In genomic region chr11:82995276-82995675, GRCh38 we compare ENCODE assay signal across 14 cellular contexts.
DNase-seq lines count a peak whose midpoint lies in the region; ATAC-seq, FAIRE-seq and TF ChIP-seq lines count a peak whose summit lies in the region.
"Had no signal": no experiment of that assay in that cellular context is flagged by ENCODE, and none has a peak within 500 bp of the region (broad histone marks: within the 10 kb centered on the region; RNA-seq: fewer than 3 reads in every experiment).

No MANE protein-coding gene starts in this region.

- no peak overlapping the region for H3K4ac ChIP-seq in neuronal stem cell (ENCODE audit: low read length)

- BruUV-seq in GM12878 (replicated peaks; lab: Mats Ljungman, UMichigan): no TSS peak

- FAIRE-seq in GM12878 (lab: Jason Lieb, UNC): no peak

- H3K4me1 ChIP-seq in GM12878 (ENCODE audit: control insufficient read depth, insufficient read depth, low read length): peaks cover 46% of the 10 kb centered on the region
- H3K4me1 ChIP-seq in neuronal stem cell (ENCODE audit: control insufficient read depth in 2 of 2, insufficient read depth in 1 of 2, low read depth in 1 of 2, low read length in 2 of 2): peaks cover under 1 to 1% of the 10 kb centered on the region in 2 donors

- H2BK12ac ChIP-seq in neuronal stem cell (ENCODE audit: low read length): no peak overlapping the region

- H4K20me1 ChIP-seq in GM12878 (ENCODE audit: control insufficient read depth, insufficient read depth): no peaks in the 10 kb centered on the region

- DNase-seq in stimulated activated naive CD8-positive, alpha-beta T cell treated with anti-CD3 and anti-CD28 coated beads, Interleukin-15, Interleukin-2, amounts not matched to agents 100 U/mL and 50 U/mL, for 24 hours: no peak
- DNase-seq in GM12878 (ENCODE audit: low read depth, low spot score) (no peak), osteocyte (ENCODE audit: extremely low spot score, unreplicated experiment) (no peak), NCI-H1417 treated with DMSO at 0.1 percent for 48 hours (lab: John Stamatoyannopoulos, UW) (no peak), A172 (ENCODE audit: low spot score) (no peak), neuronal stem cell (ENCODE audit: low spot score) (no peak)
- DNase-seq: activated naive CD4-positive, alpha-beta T cell treated with anti-CD3 and anti-CD28 coated beads, Interleukin-2, amount 50 U/mL, for 16 hours; DMS 273 treated with DMSO at 0.1 percent for 48 hours; H9; NCI-H187 treated with DMSO at 0.1 percent for 48 hours; NCI-H524 had no signal

- H4K8ac ChIP-seq in neuronal stem cell (ENCODE audit: low read depth, low read length): no peak overlapping the region

- no peak overlapping the region for H3K23ac ChIP-seq in neuronal stem cell (ENCODE audit: low read depth, low read length, poor library complexity)

- WGBS in GM12878 (ENCODE audit: insufficient coverage, insufficient replicate concordance, low lambda C conversion rate, missing lambda C conversion rate): 77% methylated on average over 2 of the region's 2 CpGs
- WGBS in neuronal stem cell (ENCODE audit: extremely low coverage in 2 of 2, insufficient read length in 2 of 2, insufficient replicate concordance in 1 of 2), 2 donors: no CpG with 5 or more reads among the region's 2 CpGs

- no peak overlapping the region for H3K14ac ChIP-seq in neuronal stem cell (ENCODE audit: low read length)

- TF ChIP-seq RAD21 in GM12878 (IDR thresholded peaks at IDR 0.05; ENCODE audit: insufficient read depth, low read depth, low read length): no peak

- no peak overlapping the region; the same call in 1 of the 2 replicates for H3K4me3 ChIP-seq in GM12878
- no peak overlapping the region for H3K4me3 ChIP-seq in neuronal stem cell (ENCODE audit: low read length in 2 of 2)
- H3K4me3 ChIP-seq: cardiac muscle cell had no signal

- H3K79me1 ChIP-seq in neuronal stem cell (ENCODE audit: low read depth, low read length): no peaks in the 10 kb centered on the region

- peaks cover 5% of the 10 kb centered on the region for H3K79me2 ChIP-seq in GM12878 (ENCODE audit: control insufficient read depth, insufficient read depth, low read length)

- TF ChIP-seq CTCF in GM12878 (IDR thresholded peaks at IDR 0.05 in 2 of 3, conservative IDR thresholded peaks at IDR 0.05 in 1 of 3; ENCODE audit: control insufficient read depth in 2 of 3, extremely low read depth in 1 of 3, insufficient read depth in 1 of 3, low read depth in 3 of 3, low read length in 3 of 3) (no peak), osteocyte (IDR thresholded peaks at IDR 0.05) (no peak)

- H2BK120ac ChIP-seq in neuronal stem cell (ENCODE audit: low read depth, low read length): no peak overlapping the region

- H4K91ac ChIP-seq in neuronal stem cell (ENCODE audit: low read depth, low read length, poor library complexity): no peak overlapping the region

- no peak overlapping the region for H3K9ac ChIP-seq in GM12878 (ENCODE audit: control insufficient read depth, insufficient read depth, low read length)
- H3K9ac ChIP-seq in neuronal stem cell (ENCODE audit: low read depth, low read length, poor library complexity): no peak overlapping the region

- SMC1A ChIA-PET in GM12878 (lab: Charles Lee; ENCODE audit: uncharacterized antibody, unreplicated experiment): interaction anchor here (0.6 to 8.3 kb wide), 42 partner anchors 8 to 198 kb away, joined by 3 to 138 read pairs (median 6); partner anchors contain the start of genes ANKRD42, DDIAS and RAB30

- peak overlapping the region; percentile 43 for H3K4me3 Mint-ChIP-seq in stimulated activated naive CD8-positive, alpha-beta T cell treated with anti-CD3 and anti-CD28 coated beads, Interleukin-15, Interleukin-2, amounts not matched to agents 100 ng/mL and 50 ng/mL, for 24 hours
- H3K4me3 Mint-ChIP-seq in osteocyte (ENCODE audit: unreplicated experiment): no peak overlapping the region
- H3K4me3 Mint-ChIP-seq: H9 had no signal

- H3K27ac ChIP-seq in GM12878 (ENCODE audit: control insufficient read depth, insufficient read depth) (peak overlapping the region; percentile 67; the same call in 1 of the 2 replicates), neuronal stem cell (replicated peaks; ENCODE audit: low read length) (no peak overlapping the region)
- H3K27ac ChIP-seq: neutrophil had no signal

- RAD21 ChIA-PET in GM12878 (lab: Charles Lee; ENCODE audit: unreplicated experiment): interaction anchor here (0.9 to 8.0 kb wide), 22 partner anchors 8 to 177 kb away, joined by 3 to 96 read pairs (median 8); partner anchors contain the start of genes DDIAS, PRCP and RAB30

- in situ Hi-C loops in GM12878 (cut with MboI): no loop called here

- TF ChIP-seq EP300 in GM12878 (IDR thresholded peaks at IDR 0.05; ENCODE audit: borderline replicate concordance in 1 of 2, control insufficient read depth in 1 of 2, low read depth in 2 of 2, low read length in 2 of 2): no peak

- TF ChIP-seq POLR2A in GM12878 (IDR thresholded peaks at IDR 0.05; ENCODE audit: low read depth, low read length): no peak

- CTCF ChIA-PET in GM12878 (lab: Yijun Ruan, JAX): interaction anchor here (0.6 to 4.5 kb wide), 16 partner anchors 10 to 287 kb away, joined by 3 to 35 read pairs (median 4); partner anchors contain the start of gene DDIAS

- H3K18ac ChIP-seq in neuronal stem cell (ENCODE audit: low read length): no peak overlapping the region

- H2BK15ac ChIP-seq in neuronal stem cell (ENCODE audit: low read length): no peak overlapping the region

- no peak overlapping the region for H2BK5ac ChIP-seq in neuronal stem cell (ENCODE audit: low read length)

- no peaks in the 10 kb centered on the region for H3K9me3 ChIP-seq in GM12878 (replicated peaks; ENCODE audit: control insufficient read depth, insufficient read depth, low read length)
- H3K9me3 ChIP-seq in neuronal stem cell (replicated peaks in 1 of 2; ENCODE audit: control insufficient read depth in 2 of 2, insufficient read depth in 1 of 2, low read depth in 1 of 2, low read length in 2 of 2): no peaks in the 10 kb centered on the region
- H3K9me3 ChIP-seq: neutrophil had no signal

- no peaks in the 10 kb centered on the region for H3K27me3 ChIP-seq in GM12878 (replicated peaks in 1 of 2; ENCODE audit: control insufficient read depth in 2 of 2, insufficient read depth in 2 of 2, low read length in 1 of 2)
- H3K27me3 ChIP-seq in neuronal stem cell (ENCODE audit: control insufficient read depth in 3 of 3, insufficient read depth in 3 of 3, low read depth in 1 of 3, low read length in 3 of 3): no peaks in the 10 kb centered on the region
- H3K27me3 ChIP-seq: cardiac muscle cell had no signal

- H3K4me2 ChIP-seq in GM12878 (ENCODE audit: control insufficient read depth, insufficient read depth) (peak overlapping the region; percentile 33; the same call in 1 of the 2 replicates), neuronal stem cell (ENCODE audit: insufficient read depth, low read length, poor library complexity, severe bottlenecking) (no peak overlapping the region)

- peak overlapping the region; percentile 90 for H3K27ac Mint-ChIP-seq in stimulated activated naive CD8-positive, alpha-beta T cell treated with anti-CD3 and anti-CD28 coated beads, Interleukin-15, Interleukin-2, amounts not matched to agents 100 ng/mL and 50 ng/mL, for 24 hours
- H3K27ac Mint-ChIP-seq in osteocyte (ENCODE audit: unreplicated experiment): peak overlapping the region; percentile 92
- H3K27ac Mint-ChIP-seq: H9 had no signal

- peaks cover 4 to 11% of the 10 kb centered on the region in 2 experiments; a peak in 3 of 4 replicates for H3K36me3 ChIP-seq in GM12878 (ENCODE audit: control insufficient read depth in 2 of 2, insufficient read depth in 2 of 2, low read length in 1 of 2)
- peaks cover 0 to 1% of the 10 kb centered on the region in 2 donors for H3K36me3 ChIP-seq in neuronal stem cell (replicated peaks in 1 of 2; ENCODE audit: control insufficient read depth in 2 of 2, insufficient read depth in 2 of 2, low read length in 2 of 2)
- H3K36me3 ChIP-seq: cardiac muscle cell, neutrophil had no signal

- H3K4me1 Mint-ChIP-seq in stimulated activated naive CD8-positive, alpha-beta T cell treated with anti-CD3 and anti-CD28 coated beads, Interleukin-15, Interleukin-2, amounts not matched to agents 100 ng/mL and 50 ng/mL, for 24 hours (ENCODE audit: low read depth): peaks cover 74% of the 10 kb centered on the region
- H3K4me1 Mint-ChIP-seq in osteocyte (ENCODE audit: unreplicated experiment): peaks cover 86% of the 10 kb centered on the region

- POLR2A ChIA-PET in GM12878 (lab: Charles Lee): interaction anchor here (0.6 to 12.1 kb wide), 16 partner anchors 10 to 435 kb away, joined by 3 to 142 read pairs (median 3); partner anchors contain the start of genes CCDC90B, DDIAS and RAB30

- H2AFZ ChIP-seq in GM12878 (ENCODE audit: control insufficient read depth, low read depth, low read length): no peak overlapping the region
- H2AFZ ChIP-seq in neuronal stem cell (ENCODE audit: low read length): no peak overlapping the region

- intact Hi-C loops in GM12878 (cut with micrococcal nuclease; ENCODE audit: unreplicated experiment): no loop called here

- H2AK5ac ChIP-seq in neuronal stem cell (ENCODE audit: low read depth, low read length): no peak overlapping the region

- no peaks in the 10 kb centered on the region for H3K9me3 Mint-ChIP-seq in stimulated activated naive CD8-positive, alpha-beta T cell treated with anti-CD3 and anti-CD28 coated beads, Interleukin-15, Interleukin-2, amounts not matched to agents 100 ng/mL and 50 ng/mL, for 24 hours
- no peaks in the 10 kb centered on the region for H3K9me3 Mint-ChIP-seq in osteocyte (ENCODE audit: unreplicated experiment)
- H3K9me3 Mint-ChIP-seq: H9 had no signal

- H3K27me3 Mint-ChIP-seq in stimulated activated naive CD8-positive, alpha-beta T cell treated with anti-CD3 and anti-CD28 coated beads, Interleukin-15, Interleukin-2, amounts not matched to agents 100 ng/mL and 50 ng/mL, for 24 hours: no peaks in the 10 kb centered on the region
- H3K27me3 Mint-ChIP-seq in osteocyte (ENCODE audit: unreplicated experiment): no peaks in the 10 kb centered on the region

- ATAC-seq in stimulated activated naive CD8-positive, alpha-beta T cell treated with anti-CD3 and anti-CD28 coated beads, Interleukin-15, Interleukin-2, amounts not matched to agents 100 U/mL and 50 U/mL, for 24 hours: no peak
- no peak for ATAC-seq in GM12878

- peaks cover 28% of the 10 kb centered on the region for H3K36me3 Mint-ChIP-seq in stimulated activated naive CD8-positive, alpha-beta T cell treated with anti-CD3 and anti-CD28 coated beads, Interleukin-15, Interleukin-2, amounts not matched to agents 100 ng/mL and 50 ng/mL, for 24 hours (ENCODE audit: low read depth)
- peaks cover 24% of the 10 kb centered on the region for H3K36me3 Mint-ChIP-seq in osteocyte (ENCODE audit: unreplicated experiment)

TF ChIP-seq in GM12878, 131 proteins besides CTCF, POLR2A, EP300 and RAD21:
- no peak for TF ChIP-seq TARDBP (IDR thresholded peaks at IDR 0.05; ENCODE audit: borderline replicate concordance)
